Comparison of ENCODE assay signal across 11 cellular contexts in the genomic region with DNA sequence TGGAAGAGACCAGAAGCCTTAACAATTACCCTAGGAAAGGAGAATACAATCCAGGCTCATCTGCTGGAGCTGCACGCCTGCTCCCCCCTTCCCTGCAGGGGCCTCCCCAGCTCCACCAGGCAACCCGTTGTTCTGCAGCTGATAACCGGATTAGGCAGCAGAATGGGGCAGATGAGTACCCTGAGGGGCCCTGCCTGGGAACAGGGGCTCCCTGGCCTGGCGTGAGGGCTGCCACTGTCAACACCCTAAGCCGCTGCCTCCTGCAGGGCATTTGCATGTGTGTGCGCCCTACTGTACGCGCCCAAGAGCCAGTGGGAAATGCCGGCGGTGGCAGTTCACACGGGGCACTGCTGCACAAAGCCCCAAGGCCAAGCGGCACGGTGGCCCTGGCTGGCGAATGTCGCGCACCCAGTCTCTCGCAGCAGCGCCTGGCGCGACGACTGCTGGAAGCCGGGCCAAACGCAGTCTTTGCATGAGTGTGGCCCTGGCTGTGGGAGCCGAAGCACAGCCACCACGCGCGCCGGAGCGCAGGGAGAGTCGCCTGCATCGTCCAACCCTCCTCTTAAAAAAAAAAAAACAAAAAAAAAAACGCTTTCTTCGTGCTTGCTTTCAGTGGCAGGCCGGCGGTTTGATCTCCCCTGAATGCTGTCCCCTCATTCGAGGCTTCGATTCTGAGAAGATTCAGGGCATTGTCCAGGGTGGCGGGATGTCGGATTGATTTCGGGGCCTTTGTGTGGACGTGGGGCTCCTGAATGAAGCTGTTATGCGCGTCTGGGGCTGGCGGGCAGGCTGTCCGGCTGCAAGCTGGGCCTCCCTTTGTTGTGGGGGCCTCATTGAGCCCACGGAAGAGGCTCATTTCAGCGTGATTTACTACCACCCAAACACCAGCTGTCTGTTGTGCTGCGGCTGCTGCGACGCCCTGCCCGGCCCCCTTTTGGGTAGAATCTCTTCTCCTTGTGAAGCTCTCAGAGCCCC.
DNase-seq lines count a peak whose midpoint lies in the region; ATAC-seq and TF ChIP-seq lines count a peak whose summit lies in the region.
"Had no signal": no experiment of that assay in that cellular context is flagged by ENCODE, and none has a peak within 500 bp of the region (broad histone marks: within the 10 kb centered on the region; RNA-seq: fewer than 3 reads in every experiment).

No MANE protein-coding gene starts in this region.

- H3K27ac ChIP-seq in SK-N-SH (ENCODE audit: low read depth in 2 of 2, low read length in 1 of 2): peak overlapping the region in 1 of 2 experiments; percentile 84; a peak in 2 of 4 replicates
- no peak overlapping the region for H3K27ac ChIP-seq in hepatocyte

- no peak overlapping the region for H3K9ac ChIP-seq in SK-N-SH

- no peaks in the 10 kb centered on the region for H3F3A ChIP-seq in SK-N-SH (replicated peaks; ENCODE audit: insufficient read depth)

- H3K9me2 ChIP-seq in SK-N-SH: no peaks in the 10 kb centered on the region
- H3K9me2 ChIP-seq in hepatocyte (replicated peaks; ENCODE audit: insufficient read depth): no peaks in the 10 kb centered on the region

- H3K9me3 ChIP-seq in SK-N-SH (no peaks in the 10 kb centered on the region), hepatocyte (ENCODE audit: low read depth) (no peaks in the 10 kb centered on the region)

- no peaks in the 10 kb centered on the region for H3K79me2 ChIP-seq in SK-N-SH (ENCODE audit: insufficient read depth)
- peaks cover 53% of the 10 kb centered on the region for H3K79me2 ChIP-seq in hepatocyte

- no peaks in the 10 kb centered on the region for H3K9me3 Mint-ChIP-seq in progenitor cell of endocrine pancreas (ENCODE audit: low read depth)
- H3K9me3 Mint-ChIP-seq in stimulated activated naive B cell treated with anti-CD40 and anti-IgM and Interleukin-4, amounts not matched to agents 10 μg/mL and 1 μg/mL and 100 μg/mL, for 72 hours: peaks cover 0 to 1% of the 10 kb centered on the region in 2 donors
- H3K9me3 Mint-ChIP-seq: activated CD4-positive, alpha-beta T cell treated with anti-CD3 and anti-CD28 coated beads, Interleukin-2, amount 10 ng/mL, durations not matched to agents 7 days and 5 days had no signal

- H3K27me3 ChIP-seq in SK-N-SH (ENCODE audit: insufficient read depth) (no peaks in the 10 kb centered on the region), hepatocyte (no peaks in the 10 kb centered on the region)

- DNase-seq in G401 (ENCODE audit: low spot score): peak; percentile 59
- DNase-seq in SK-N-SH: peak; percentile 84
- no peak for DNase-seq in hepatocyte (ENCODE audit: low spot score)
- peak; percentile 15 for DNase-seq in progenitor cell of endocrine pancreas (ENCODE audit: low spot score, unreplicated experiment)
- no peak for DNase-seq in effector CD4-positive, alpha-beta T cell
- DNase-seq in kidney tubule cell (ENCODE audit: low spot score): no peak
- DNase-seq in stimulated activated naive B cell treated with anti-CD40 and anti-IgM and Interleukin-4, amounts not matched to agents 10 μg/mL and 1 μg/mL and 100 μg/mL, for 72 hours: no peak
- DNase-seq: activated CD4-positive, alpha-beta T cell treated with anti-CD3 and anti-CD28 coated beads, Interleukin-2, amount 10 ng/mL, durations not matched to agents 7 days and 5 days; amniotic stem cell; CD4-positive, CD25-positive, alpha-beta regulatory T cell had no signal

- H4K20me1 ChIP-seq in SK-N-SH (ENCODE audit: insufficient read depth) (no peaks in the 10 kb centered on the region), hepatocyte (ENCODE audit: insufficient read depth, poor library complexity, severe bottlenecking) (no peaks in the 10 kb centered on the region)

- no peaks in the 10 kb centered on the region for H3K27me3 Mint-ChIP-seq in progenitor cell of endocrine pancreas
- no peaks in the 10 kb centered on the region for H3K27me3 Mint-ChIP-seq in stimulated activated naive B cell treated with anti-CD40 and anti-IgM and Interleukin-4, amounts not matched to agents 10 μg/mL and 1 μg/mL and 100 μg/mL, for 72 hours
- H3K27me3 Mint-ChIP-seq: CD4-positive, CD25-positive, alpha-beta regulatory T cell had no signal

- in situ Hi-C loops in G401 (cut with HindIII; ENCODE audit: low sequenced_read_pairs): no loop called here

- peaks cover 11% of the 10 kb centered on the region for H3K4me1 Mint-ChIP-seq in progenitor cell of endocrine pancreas (ENCODE audit: low read depth)
- peaks cover 63 to 82% of the 10 kb centered on the region in 2 donors for H3K4me1 Mint-ChIP-seq in stimulated activated naive B cell treated with anti-CD40 and anti-IgM and Interleukin-4, amounts not matched to agents 10 μg/mL and 1 μg/mL and 100 μg/mL, for 72 hours
- H3K4me1 Mint-ChIP-seq: activated CD4-positive, alpha-beta T cell treated with anti-CD3 and anti-CD28 coated beads, Interleukin-2, amount 10 ng/mL, durations not matched to agents 7 days and 5 days had no signal

- H3K36me3 ChIP-seq in SK-N-SH (replicated peaks in 1 of 2; ENCODE audit: control insufficient read depth in 1 of 2, insufficient read depth in 2 of 2, low read length in 1 of 2) (no peaks in the 10 kb centered on the region), hepatocyte (replicated peaks; ENCODE audit: insufficient read depth, low read depth) (no peaks in the 10 kb centered on the region)

- POLR2A ChIA-PET in SK-N-SH (lab: Yijun Ruan, JAX): interaction anchor here (0.8 kb wide), 1 partner anchor 59 kb away, joined by 3 read pairs; no protein-coding TSS in a partner anchor

- TF ChIP-seq CTCF in SK-N-SH (IDR thresholded peaks at IDR 0.05): no peak
- no peak for TF ChIP-seq CTCF in hepatocyte (IDR thresholded peaks at IDR 0.05; ENCODE audit: poor library complexity)
- no peak for TF ChIP-seq CTCF in progenitor cell of endocrine pancreas (IDR thresholded peaks at IDR 0.05; ENCODE audit: unreplicated experiment)

- peak in 1 of 2 experiments; percentile 74; a peak in 1 of 4 replicates for TF ChIP-seq EP300 in SK-N-SH (IDR thresholded peaks at IDR 0.05; ENCODE audit: borderline replicate concordance in 1 of 2, low read depth in 1 of 2, low read length in 1 of 2)

- CTCF ChIA-PET in SK-N-SH (lab: Yijun Ruan, JAX): interaction anchor here (0.6 to 1.6 kb wide), 6 partner anchors 16 to 800 kb away, joined by 3 to 4 read pairs (median 4); no protein-coding TSS in a partner anchor

- ATAC-seq in HG02884 (IDR thresholded peaks at IDR 0.05; ENCODE audit: unreplicated experiment): no peak
- ATAC-seq in stimulated activated naive B cell treated with anti-CD40 and anti-IgM and Interleukin-4, amounts not matched to agents 10 μg/mL and 1 μg/mL and 100 μg/mL, for 72 hours (replicated peaks): no peak

- no peak overlapping the region for H3K4me3 Mint-ChIP-seq in progenitor cell of endocrine pancreas (ENCODE audit: low read depth)
- no peak overlapping the region for H3K4me3 Mint-ChIP-seq in stimulated activated naive B cell treated with anti-CD40 and anti-IgM and Interleukin-4, amounts not matched to agents 10 μg/mL and 1 μg/mL and 100 μg/mL, for 72 hours
- H3K4me3 Mint-ChIP-seq: activated CD4-positive, alpha-beta T cell treated with anti-CD3 and anti-CD28 coated beads, Interleukin-2, amount 10 ng/mL, durations not matched to agents 7 days and 5 days; CD4-positive, CD25-positive, alpha-beta regulatory T cell had no signal

- 90% methylated on average over 29 of the region's 51 CpGs for WGBS in SK-N-SH (ENCODE audit: low lambda C conversion rate)
- 75% methylated on average over 51 of the region's 51 CpGs for WGBS in hepatocyte (ENCODE audit: low lambda C conversion rate, missing lambda C conversion rate)

- H3K4me2 ChIP-seq in SK-N-SH (no peak overlapping the region), hepatocyte (peak overlapping the region; percentile 32)

- H3K27ac Mint-ChIP-seq in progenitor cell of endocrine pancreas: no peak overlapping the region
- H3K27ac Mint-ChIP-seq in stimulated activated naive B cell treated with anti-CD40 and anti-IgM and Interleukin-4, amounts not matched to agents 10 μg/mL and 1 μg/mL and 100 μg/mL, for 72 hours: no peak overlapping the region
- H3K27ac Mint-ChIP-seq: activated CD4-positive, alpha-beta T cell treated with anti-CD3 and anti-CD28 coated beads, Interleukin-2, amount 10 ng/mL, durations not matched to agents 7 days and 5 days; CD4-positive, CD25-positive, alpha-beta regulatory T cell had no signal

- H3K4me1 ChIP-seq in SK-N-SH (ENCODE audit: control insufficient read depth in 1 of 2, insufficient read depth in 2 of 2, low read depth in 1 of 2, low read length in 1 of 2) (peaks cover 9 to 45% of the 10 kb centered on the region in 2 experiments; a peak in 3 of 4 replicates), hepatocyte (ENCODE audit: insufficient read depth) (peaks cover 18% of the 10 kb centered on the region)

- peak; percentile 39 for TF ChIP-seq RAD21 in SK-N-SH (IDR thresholded peaks at IDR 0.05; ENCODE audit: low read length)

- H3K4me3 ChIP-seq in SK-N-SH (ENCODE audit: low read depth in 2 of 2, low read length in 1 of 2) (no peak overlapping the region; a peak in 2 of 4 replicates), hepatocyte (no peak overlapping the region)

- peaks cover 3% of the 10 kb centered on the region for H3K36me3 Mint-ChIP-seq in progenitor cell of endocrine pancreas (ENCODE audit: insufficient read depth)
- H3K36me3 Mint-ChIP-seq in stimulated activated naive B cell treated with anti-CD40 and anti-IgM and Interleukin-4, amounts not matched to agents 10 μg/mL and 1 μg/mL and 100 μg/mL, for 72 hours: peaks cover 54 to 83% of the 10 kb centered on the region in 2 donors
- H3K36me3 Mint-ChIP-seq: CD4-positive, CD25-positive, alpha-beta regulatory T cell had no signal

- no peak overlapping the region for H2AFZ ChIP-seq in SK-N-SH (ENCODE audit: low read depth)
- no peak overlapping the region for H2AFZ ChIP-seq in hepatocyte

TF ChIP-seq in SK-N-SH, 30 proteins besides CTCF, POLR2A, EP300 and RAD21 (continues in another document):
- peak; percentile 29; the same call in 1 of the 2 replicates for TF ChIP-seq MXI1 (IDR thresholded peaks at IDR 0.05; ENCODE audit: low read depth, low read length)
- TF ChIP-seq TCF12 (IDR thresholded peaks at IDR 0.05): no peak
- peak; percentile 18; the same call in 1 of the 2 replicates for TF ChIP-seq RCOR1 (IDR thresholded peaks at IDR 0.05; ENCODE audit: low read length)
- TF ChIP-seq ELF1 (IDR thresholded peaks at IDR 0.05): no peak
- peak; percentile 89 for TF ChIP-seq FOXJ3 (CRISPR knock-in tag; IDR thresholded peaks at IDR 0.05)
- peak; percentile 83 for TF ChIP-seq GATA2 (CRISPR knock-in tag; IDR thresholded peaks at IDR 0.05)
- TF ChIP-seq, protein P1, sequence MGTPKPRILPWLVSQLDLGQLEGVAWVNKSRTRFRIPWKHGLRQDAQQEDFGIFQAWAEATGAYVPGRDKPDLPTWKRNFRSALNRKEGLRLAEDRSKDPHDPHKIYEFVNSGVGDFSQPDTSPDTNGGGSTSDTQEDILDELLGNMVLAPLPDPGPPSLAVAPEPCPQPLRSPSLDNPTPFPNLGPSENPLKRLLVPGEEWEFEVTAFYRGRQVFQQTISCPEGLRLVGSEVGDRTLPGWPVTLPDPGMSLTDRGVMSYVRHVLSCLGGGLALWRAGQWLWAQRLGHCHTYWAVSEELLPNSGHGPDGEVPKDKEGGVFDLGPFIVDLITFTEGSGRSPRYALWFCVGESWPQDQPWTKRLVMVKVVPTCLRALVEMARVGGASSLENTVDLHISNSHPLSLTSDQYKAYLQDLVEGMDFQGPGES (IDR thresholded peaks at IDR 0.05; ENCODE audit: low read depth, low read length): no peak
- TF ChIP-seq CHD2 (IDR thresholded peaks at IDR 0.05; ENCODE audit: low read length, partially characterized antibody): no peak

Comparison
In these comparisons a context has a peak if more than half of its experiments do, and no peak if none do; other contexts are left out.
1. DNase-seq: peak in G401 (single experiment), SK-N-SH (single experiment) and progenitor cell of endocrine pancreas (single experiment); none in hepatocyte (single experiment), effector CD4-positive, alpha-beta T cell (single experiment), kidney tubule cell (single experiment) and stimulated activated naive B cell treated with anti-CD40 and anti-IgM and Interleukin-4, amounts not matched to agents 10 μg/mL and 1 μg/mL and 100 μg/mL, for 72 hours (single experiment).